Comparison of ENCODE assay signal across 22 cellular contexts in genomic region chr11:2586793-2587131, GRCh38.
A peak's percentile ranks its signal among the peaks of the same experiment; 100 is the strongest.
DNase-seq lines count a peak whose midpoint lies in the region; ATAC-seq and TF ChIP-seq lines count a peak whose summit lies in the region.
"Had no signal": no experiment of that assay in that cellular context is flagged by ENCODE, and none has a peak within 500 bp of the region (broad histone marks: within the 10 kb centered on the region; RNA-seq: fewer than 3 reads in every experiment).

No MANE protein-coding gene starts in this region.

- no peak for ATAC-seq in activated T-cell treated with anti-CD3 and anti-CD28 coated beads, Interleukin-2, amount 50 U/mL, for 72 hours (replicated peaks in 1 of 2)
- ATAC-seq in central memory CD8-positive, alpha-beta T cell (replicated peaks; ENCODE audit: extremely low read depth, poor library complexity, severe bottlenecking): no peak
- ATAC-seq in HG03025 (IDR thresholded peaks at IDR 0.05; ENCODE audit: low FRiP score, unreplicated experiment): no peak
- ATAC-seq: HCT116; naive thymus-derived CD4-positive, alpha-beta T cell had no signal

- H2AFZ ChIP-seq in osteoblast (ENCODE audit: low read length): no peak overlapping the region

- H3K27me3 Mint-ChIP-seq in activated T-cell treated with anti-CD3 and anti-CD28 coated beads, Interleukin-2, amount 50 U/mL, for 72 hours (ENCODE audit: low read depth): no peaks in the 10 kb centered on the region
- H3K27me3 Mint-ChIP-seq in central memory CD8-positive, alpha-beta T cell: no peaks in the 10 kb centered on the region
- H3K27me3 Mint-ChIP-seq: activated T-cell treated with anti-CD3 and anti-CD28 coated beads, Interleukin-2, amount 50 U/mL, for 24 hours; naive thymus-derived CD4-positive, alpha-beta T cell had no signal

- no peaks in the 10 kb centered on the region for H3K9me3 Mint-ChIP-seq in activated T-cell treated with anti-CD3 and anti-CD28 coated beads, Interleukin-2, amount 50 U/mL, for 72 hours
- no peaks in the 10 kb centered on the region for H3K9me3 Mint-ChIP-seq in central memory CD8-positive, alpha-beta T cell
- H3K9me3 Mint-ChIP-seq: activated T-cell treated with anti-CD3 and anti-CD28 coated beads, Interleukin-2, amount 50 U/mL, for 24 hours; naive thymus-derived CD4-positive, alpha-beta T cell had no signal

- H3K27ac Mint-ChIP-seq in activated T-cell treated with anti-CD3 and anti-CD28 coated beads, Interleukin-2, amount 50 U/mL, for 72 hours: no peak overlapping the region
- H3K27ac Mint-ChIP-seq in central memory CD8-positive, alpha-beta T cell (ENCODE audit: low read depth): no peak overlapping the region
- H3K27ac Mint-ChIP-seq: activated T-cell treated with anti-CD3 and anti-CD28 coated beads, Interleukin-2, amount 50 U/mL, for 24 hours; naive thymus-derived CD4-positive, alpha-beta T cell had no signal

- TF ChIP-seq CTCF in osteoblast (IDR thresholded peaks at IDR 0.05; ENCODE audit: extremely low read depth, low read depth, low read length): no peak

- H3K27ac ChIP-seq in osteoblast (ENCODE audit: low read depth, low read length): no peak overlapping the region
- H3K27ac ChIP-seq: BLaER1 treated with 17β-estradiol and CSF1 and Interleukin-3, amounts not matched to agents 10 nM and 100 nM; colonic mucosa; SJCRH30; upper lobe of left lung; VCaP had no signal

- H3K9me3 ChIP-seq in osteoblast (ENCODE audit: low read depth, low read length): no peaks in the 10 kb centered on the region
- H3K9me3 ChIP-seq: BLaER1 treated with 17β-estradiol and CSF1 and Interleukin-3, amounts not matched to agents 10 nM and 100 nM; Caco-2; colonic mucosa; SJCRH30; upper lobe of left lung had no signal

- H3K4me2 ChIP-seq in osteoblast (ENCODE audit: insufficient read depth, low read length): no peak overlapping the region
- H3K4me2 ChIP-seq: BLaER1 treated with 17β-estradiol and CSF1 and Interleukin-3, amounts not matched to agents 10 nM and 100 nM had no signal

- no peaks in the 10 kb centered on the region for H3K4me1 Mint-ChIP-seq in activated T-cell treated with anti-CD3 and anti-CD28 coated beads, Interleukin-2, amount 50 U/mL, for 72 hours (ENCODE audit: low read depth)
- no peaks in the 10 kb centered on the region for H3K4me1 Mint-ChIP-seq in central memory CD8-positive, alpha-beta T cell

- H3K36me3 ChIP-seq in osteoblast (ENCODE audit: insufficient read depth, low read length): no peaks in the 10 kb centered on the region
- H3K36me3 ChIP-seq: colonic mucosa, SJCRH30 had no signal

- H3K4me3 ChIP-seq in osteoblast (ENCODE audit: insufficient read depth, low read length): no peak overlapping the region
- H3K4me3 ChIP-seq: BLaER1 treated with 17β-estradiol and CSF1 and Interleukin-3, amounts not matched to agents 10 nM and 100 nM; colonic mucosa; SJCRH30; upper lobe of left lung had no signal

- H3K27me3 ChIP-seq in osteoblast (ENCODE audit: insufficient read depth, low read length): no peaks in the 10 kb centered on the region
- H3K27me3 ChIP-seq: BLaER1 treated with 17β-estradiol and CSF1 and Interleukin-3, amounts not matched to agents 10 nM and 100 nM; colonic mucosa; SJCRH30; upper lobe of left lung had no signal

- H4K20me1 ChIP-seq in osteoblast (ENCODE audit: insufficient read depth, low read length): no peaks in the 10 kb centered on the region

- H3K4me1 ChIP-seq in osteoblast (ENCODE audit: insufficient read depth, low read length): no peaks in the 10 kb centered on the region
- H3K4me1 ChIP-seq: Caco-2, colonic mucosa, SJCRH30 had no signal

- peak; percentile 4 to 12 for DNase-seq in activated T-cell treated with anti-CD3 and anti-CD28 coated beads, Interleukin-2, amount 50 U/mL, for 48 hours
- no peak for DNase-seq in activated T-cell treated with anti-CD3 and anti-CD28 coated beads, Interleukin-2, amount 50 U/mL, for 72 hours
- DNase-seq in GM03348 (ENCODE audit: low spot score): peak; percentile 5
- DNase-seq in central memory CD8-positive, alpha-beta T cell (ENCODE audit: low spot score in 2 of 2): peak; percentile 6 to 11
- DNase-seq in osteoblast (ENCODE audit: insufficient read length, low spot score, missing footprints): peak; percentile 47
- DNase-seq in AML-193 (lab: John Stamatoyannopoulos, UW): no peak
- no peak for DNase-seq in LoVo (ENCODE audit: low spot score)
- DNase-seq: Caco-2; colonic mucosa; EL; KBM-7; NCI-H1436 treated with DMSO at 0.1 percent for 48 hours; NCI-H524; NK-92 treated with Interleukin-12 subunit alpha and Interleukin-12 subunit beta, amount 100 ng/mL, for 24 hours; SJCRH30 had no signal

- no peaks in the 10 kb centered on the region for H3K79me2 ChIP-seq in osteoblast (ENCODE audit: insufficient read depth, low read length)

- H3K4me3 Mint-ChIP-seq in activated T-cell treated with anti-CD3 and anti-CD28 coated beads, Interleukin-2, amount 50 U/mL, for 72 hours: no peak overlapping the region
- no peak overlapping the region for H3K4me3 Mint-ChIP-seq in central memory CD8-positive, alpha-beta T cell
- H3K4me3 Mint-ChIP-seq: activated T-cell treated with anti-CD3 and anti-CD28 coated beads, Interleukin-2, amount 50 U/mL, for 24 hours; naive thymus-derived CD4-positive, alpha-beta T cell had no signal

- no peaks in the 10 kb centered on the region for H3K36me3 Mint-ChIP-seq in activated T-cell treated with anti-CD3 and anti-CD28 coated beads, Interleukin-2, amount 50 U/mL, for 72 hours (ENCODE audit: insufficient read depth in 2 of 2)
- H3K36me3 Mint-ChIP-seq in central memory CD8-positive, alpha-beta T cell (ENCODE audit: insufficient read depth): peaks cover 3% of the 10 kb centered on the region

Comparison
In these comparisons a context has a peak if more than half of its experiments do, and no peak if none do; other contexts are left out.
1. DNase-seq: peak in activated T-cell treated with anti-CD3 and anti-CD28 coated beads, Interleukin-2, amount 50 U/mL, for 48 hours (2 of 2), GM03348 (single experiment), central memory CD8-positive, alpha-beta T cell (2 of 2) and osteoblast (single experiment); none in activated T-cell treated with anti-CD3 and anti-CD28 coated beads, Interleukin-2, amount 50 U/mL, for 72 hours (0 of 2), AML-193 (0 of 2) and LoVo (single experiment).